In genomic region chr1:151147132-151147503, GRCh38 we compare ENCODE assay signal across 6 cellular contexts. TPM values are rescaled to one million over a fixed set of nuclear protein-coding genes. Genes with fewer than 3 reads are reported as not detected.
DNase-seq lines count a peak whose midpoint lies in the region; ATAC-seq and TF ChIP-seq lines count a peak whose summit lies in the region.

No MANE protein-coding gene starts in this region.

- ATAC-seq in esophagus mucosa = peak; percentile 24

- no peak for DNase-seq in RWPE1 (ENCODE audit: low spot score)
- DNase-seq in stimulated activated CD8-positive, alpha-beta memory T cell treated with anti-CD3 and anti-CD28 coated beads, Interleukin-4, amount 100 ng/mL, for 48 hours = peak; percentile 32
- DNase-seq in H4 (ENCODE audit: low spot score) = no peak
- DNase-seq in NCI-H1694 treated with DMSO at 0.1 percent for 48 hours (lab: John Stamatoyannopoulos, UW) = no peak
- DNase-seq in SW480 (ENCODE audit: low spot score) = no peak

- H3K27ac ChIP-seq in RWPE1 = peak overlapping the region; percentile 77

- no peak for TF ChIP-seq CTCF in RWPE1 (conservative IDR thresholded peaks at IDR 0.05; ENCODE audit: low read depth)

- CTCF ChIA-PET in RWPE1 (lab: Yijun Ruan, JAX) = interaction anchor here (0.6 to 0.9 kb wide), 2 partner anchors 9 to 81 kb away, joined by 3 read pairs; no protein-coding TSS in a partner anchor

- POLR2A ChIA-PET in RWPE1 (lab: Yijun Ruan, JAX; ENCODE audit: low non-redundant PET) = no interaction called here

RNA-seq across cellular contexts. Expression of gene SEMA6C, which starts 0.7 kb away (rescaled TPM):
- 0.88 TPM for total RNA-seq in esophagus mucosa
- 1.1 and 2.7 TPM in 2 replicates for total RNA-seq in H4 (2014; rRNA removed; shearing (Covaris generic))

RNA-seq across cellular contexts. Expression of gene TNFAIP8L2, which starts 9.3 kb away (rescaled TPM):
- not detected for total RNA-seq in esophagus mucosa
- total RNA-seq in H4 (2014; rRNA removed; shearing (Covaris generic)) = not detected in 2 replicates

RNA-seq across cellular contexts. Expression of gene LYSMD1, which starts 18.6 kb away (rescaled TPM):
- total RNA-seq in esophagus mucosa = 5.0 TPM
- total RNA-seq in H4 (2014; rRNA removed; shearing (Covaris generic)) = 5.4 and 7.2 TPM in 2 replicates

RNA-seq across cellular contexts. Expression of gene SCNM1, which starts 18.8 kb away (rescaled TPM):
- 30.6 TPM for total RNA-seq in esophagus mucosa
- 31.5 and 39.7 TPM in 2 replicates for total RNA-seq in H4 (2014; rRNA removed; shearing (Covaris generic))

RNA-seq across cellular contexts. Expression of gene TMOD4, which starts 28.7 kb away (rescaled TPM):
- not detected for total RNA-seq in esophagus mucosa
- total RNA-seq in H4 (2014; rRNA removed; shearing (Covaris generic)) = 0.35 TPM in 1 of 2 replicates, not detected in the other
